ENCODE assay signal across 18 cellular contexts in the genomic region with DNA sequence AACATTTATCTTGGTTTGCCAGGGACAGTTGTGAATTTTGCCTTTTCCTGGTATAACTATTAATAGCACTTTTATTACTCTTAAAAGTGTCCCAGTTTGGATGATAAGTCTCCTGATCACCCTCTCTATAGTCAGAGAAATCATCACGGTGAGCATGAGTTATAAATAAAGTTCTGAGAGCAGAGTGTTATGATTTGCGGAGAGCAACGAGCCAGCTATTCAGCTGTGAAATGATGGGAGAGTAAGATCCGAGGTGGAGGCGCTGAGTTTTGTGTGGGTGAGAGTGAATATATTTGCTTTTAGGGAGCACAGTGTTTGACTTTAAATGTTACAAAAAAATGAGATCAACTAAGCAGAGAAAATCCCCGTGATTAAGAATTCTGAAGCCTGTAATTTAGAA.
DNase-seq lines count a peak whose midpoint lies in the region; ATAC-seq and TF ChIP-seq lines count a peak whose summit lies in the region.
"Had no signal": no experiment of that assay in that cellular context is flagged by ENCODE, and none has a peak within 500 bp of the region (broad histone marks: within the 10 kb centered on the region; RNA-seq: fewer than 3 reads in every experiment).

No MANE protein-coding gene starts in this region.

- H3K27me3 ChIP-seq in right atrium auricular region (no peaks in the 10 kb centered on the region), heart left ventricle (no peaks in the 10 kb centered on the region), smooth muscle cell (ENCODE audit: low read depth) (no peaks in the 10 kb centered on the region)
- H3K27me3 ChIP-seq: SJSA1 had no signal

- H3K4me3 ChIP-seq in right atrium auricular region, result no peak overlapping the region
- H3K4me3 ChIP-seq in heart left ventricle, result no peak overlapping the region
- H3K4me3 ChIP-seq in smooth muscle cell, result no peak overlapping the region
- H3K4me3 ChIP-seq: GM23248, SJSA1 had no signal

- H3K27ac ChIP-seq in right atrium auricular region, result peak overlapping the region in 1 of 2 donors; percentile 68
- H3K27ac ChIP-seq in heart left ventricle, result peak overlapping the region in 5 of 12 donors; percentile 10 to 36 (median 21)
- no peak overlapping the region for H3K27ac ChIP-seq in smooth muscle cell (ENCODE audit: low read depth)
- H3K27ac ChIP-seq: GM23248, SJSA1 had no signal

- H3K4me1 ChIP-seq in right atrium auricular region (peaks cover 0 to 5% of the 10 kb centered on the region in 2 donors), heart left ventricle (peaks cover 0 to 9% (median 0%) of the 10 kb centered on the region in 12 donors), smooth muscle cell (ENCODE audit: low read depth) (no peaks in the 10 kb centered on the region)
- H3K4me1 ChIP-seq: SJSA1 had no signal

- intact Hi-C loops in Right ventricle myocardium inferior (cut with DNase I), result no loop called here
- intact Hi-C loops in heart left ventricle (cut with DNase I), result no loop called here

- H3K36me3 ChIP-seq in right atrium auricular region (no peaks in the 10 kb centered on the region), heart left ventricle (no peaks in the 10 kb centered on the region), smooth muscle cell (ENCODE audit: low read depth) (no peaks in the 10 kb centered on the region)
- H3K36me3 ChIP-seq: SJSA1 had no signal

- no peaks in the 10 kb centered on the region for H3K9me3 ChIP-seq in right atrium auricular region
- peaks cover 0 to 4% (median 0%) of the 10 kb centered on the region in 12 donors for H3K9me3 ChIP-seq in heart left ventricle
- no peaks in the 10 kb centered on the region for H3K9me3 ChIP-seq in smooth muscle cell (replicated peaks; ENCODE audit: low read depth)
- H3K9me3 ChIP-seq: SJSA1 had no signal

- TF ChIP-seq CTCF in right atrium auricular region (IDR thresholded peaks at IDR 0.05), result no peak
- TF ChIP-seq CTCF in heart left ventricle (IDR thresholded peaks at IDR 0.05), result no peak
- TF ChIP-seq CTCF in smooth muscle cell (IDR thresholded peaks at IDR 0.05; ENCODE audit: borderline replicate concordance, insufficient read depth, poor library complexity, severe bottlenecking), result no peak

- no peaks in the 10 kb centered on the region for H3K79me2 ChIP-seq in smooth muscle cell (ENCODE audit: low read depth)

- TF ChIP-seq POLR2A in heart left ventricle (IDR thresholded peaks at IDR 0.05), result no peak

- WGBS in heart left ventricle, 4 donors, result 41 to 48% (median 45%) methylated on average over 6 of the region's 6 CpGs
- WGBS in smooth muscle cell (ENCODE audit: low lambda C conversion rate), result 68% methylated on average over 6 of the region's 6 CpGs

- H2AFZ ChIP-seq in smooth muscle cell (ENCODE audit: low read depth), result peak overlapping the region; percentile 12
- H2AFZ ChIP-seq: GM23248 had no signal

- no peak overlapping the region for H3K4me2 ChIP-seq in smooth muscle cell

- H4K20me1 ChIP-seq in smooth muscle cell (ENCODE audit: low read depth), result no peaks in the 10 kb centered on the region

- no peak for DNase-seq in Right ventricle myocardium inferior (ENCODE audit: missing footprints)
- no peak for DNase-seq in right atrium auricular region (ENCODE audit: low spot score)
- no peak for DNase-seq in heart left ventricle
- DNase-seq in inferior parietal cortex (ENCODE audit: extremely low spot score), result peak; percentile 21
- no peak for DNase-seq in smooth muscle cell (lab: John Stamatoyannopoulos, UW; ENCODE audit: unreplicated experiment)
- no peak for DNase-seq in medulla oblongata (ENCODE audit: extremely low spot score)
- DNase-seq: 8988T, ACHN, Calu3, DND-41, GM23248, H9, KBM-7, MM.1S, NCI-H2029 had no signal

- ATAC-seq in Right ventricle myocardium inferior, result peak; percentile 72
- peak; percentile 69 to 81 (median 74) for ATAC-seq in heart left ventricle
- no peak for ATAC-seq in HG03045 (IDR thresholded peaks at IDR 0.05; ENCODE audit: unreplicated experiment)
- no peak for ATAC-seq in HG03457 (IDR thresholded peaks at IDR 0.05; ENCODE audit: unreplicated experiment)

- H3F3A ChIP-seq in smooth muscle cell (ENCODE audit: low read depth), result no peaks in the 10 kb centered on the region

- H3K9ac ChIP-seq in smooth muscle cell (ENCODE audit: low read depth), result no peak overlapping the region
- H3K9ac ChIP-seq: GM23248 had no signal

Comparison
In these comparisons a context has a peak if more than half of its experiments do, and no peak if none do; other contexts are left out.
1. ATAC-seq: peak in Right ventricle myocardium inferior (single experiment) and heart left ventricle (4 of 4); none in HG03045 (single experiment) and HG03457 (single experiment).